In the genomic region with DNA sequence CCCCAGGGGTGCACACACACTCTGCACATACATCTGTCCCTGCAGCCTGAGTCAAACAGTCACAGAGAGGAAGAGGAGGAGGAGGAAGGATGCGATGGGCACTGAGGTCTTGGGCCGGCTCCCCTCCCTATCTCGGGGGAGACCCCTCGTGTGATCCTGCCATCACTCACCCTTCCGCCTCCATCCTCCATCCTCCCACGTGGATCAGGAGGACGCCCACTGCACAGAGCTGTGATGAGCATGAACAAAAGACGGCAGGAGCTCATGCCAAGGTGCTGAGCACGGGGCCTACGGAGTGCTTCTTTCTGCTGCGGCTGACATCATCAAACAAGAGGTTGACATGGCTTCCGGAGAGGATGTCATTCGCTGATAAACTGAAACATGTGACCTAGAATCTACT, we compare ENCODE assay signal across 22 cellular contexts.
A peak's percentile ranks its signal among the peaks of the same experiment; 100 is the strongest.
DNase-seq lines count a peak whose midpoint lies in the region; ATAC-seq and TF ChIP-seq lines count a peak whose summit lies in the region.
"Had no signal": no experiment of that assay in that cellular context is flagged by ENCODE, and none has a peak within 500 bp of the region (broad histone marks: within the 10 kb centered on the region; RNA-seq: fewer than 3 reads in every experiment).

No MANE protein-coding gene starts in this region.

- H3K4me2 ChIP-seq in DOHH2 (ENCODE audit: low read length): peak overlapping the region; percentile 58

- no peak for ATAC-seq in memory B cell (ENCODE audit: low read depth)
- ATAC-seq in GM18907 (IDR thresholded peaks at IDR 0.05; ENCODE audit: unreplicated experiment): no peak
- no peak for ATAC-seq in HG03457 (IDR thresholded peaks at IDR 0.05; ENCODE audit: unreplicated experiment)
- ATAC-seq: body of pancreas had no signal

- H3K4me1 ChIP-seq in DOHH2 (ENCODE audit: control insufficient read depth, low read length) (peaks cover 39% of the 10 kb centered on the region), spleen (peaks cover 0 to 64% (median 38%) of the 10 kb centered on the region in 6 donors)

- H3K9me3 Mint-ChIP-seq in brain (peaks cover 0 to 1% (median 0%) of the 10 kb centered on the region in 5 experiments), memory B cell (no peaks in the 10 kb centered on the region)
- H3K9me3 Mint-ChIP-seq: activated T-cell treated with anti-CD3 and anti-CD28 coated beads, Interleukin-2, amount 50 U/mL, for 24 hours; nephron had no signal

- H3F3A ChIP-seq in DOHH2 (ENCODE audit: control insufficient read depth, insufficient read depth): peaks cover 5% of the 10 kb centered on the region

- H3K4me1 Mint-ChIP-seq in brain (peaks cover 97% of the 10 kb centered on the region), memory B cell (peaks cover 24% of the 10 kb centered on the region)

- H3K27ac Mint-ChIP-seq in brain: peak overlapping the region; percentile 68 to 97 (median 87)
- no peak overlapping the region for H3K27ac Mint-ChIP-seq in memory B cell
- H3K27ac Mint-ChIP-seq: activated T-cell treated with anti-CD3 and anti-CD28 coated beads, Interleukin-2, amount 50 U/mL, for 24 hours had no signal

- TF ChIP-seq CTCF in DOHH2 (IDR thresholded peaks at IDR 0.05; ENCODE audit: low read depth, low read length, poor library complexity, severe bottlenecking) (no peak), brain (conservative IDR thresholded peaks at IDR 0.05) (no peak), spleen (IDR thresholded peaks at IDR 0.05 in 8 of 11, conservative IDR thresholded peaks at IDR 0.05 in 3 of 11) (no peak)

- 63 to 73% (median 66%) methylated on average over 13 of the region's 13 CpGs for WGBS in spleen, 5 donors

- H3K4me3 Mint-ChIP-seq in brain (peak overlapping the region in 2 of 5 experiments; percentile 5 to 34), memory B cell (peak overlapping the region; percentile 1)
- H3K4me3 Mint-ChIP-seq: activated T-cell treated with anti-CD3 and anti-CD28 coated beads, Interleukin-2, amount 50 U/mL, for 24 hours had no signal

- TF ChIP-seq POLR2A in spleen (IDR thresholded peaks at IDR 0.05): no peak

- H3K36me3 Mint-ChIP-seq in brain (peaks cover 14% of the 10 kb centered on the region), memory B cell (peaks cover 1% of the 10 kb centered on the region)

- H3K4me3 ChIP-seq in DOHH2 (ENCODE audit: low read length) (peak overlapping the region; percentile 37), spleen (no peak overlapping the region)
- H3K4me3 ChIP-seq: body of pancreas, SJCRH30, testis had no signal

- H3K79me2 ChIP-seq in DOHH2 (ENCODE audit: control insufficient read depth, low read length): no peaks in the 10 kb centered on the region

- DNase-seq in memory B cell (ENCODE audit: low spot score in 2 of 2) (no peak), spleen (peak; percentile 63), NCI-H82 treated with DMSO at 0.1 percent for 48 hours (lab: John Stamatoyannopoulos, UW; ENCODE audit: unreplicated experiment) (no peak), NCI-H1417 (lab: John Stamatoyannopoulos, UW) (no peak)
- DNase-seq: activated CD4-positive, alpha-beta T cell treated with anti-CD3 and anti-CD28 coated beads for 4 hours; activated gamma-delta T cell treated with Interleukin-2 at 50 U/mL for 16 hours; activated T-cell treated with anti-CD3 and anti-CD28 coated beads, Interleukin-2, amount 50 U/mL, for 24 hours; body of pancreas; effector memory CD4-positive, alpha-beta T cell; foreskin melanocyte; NCI-H1436; NCI-H2107; NCI-H446 treated with DMSO at 0.1 percent for 48 hours; stimulated activated CD4-positive, alpha-beta T cell treated with anti-CD3 and anti-CD28 coated beads, Interleukin-1b, Interleukin-23, amount 100 ng/mL, for 48 hours; T-helper 1 cell; testis had no signal

- H4K20me1 ChIP-seq in DOHH2 (ENCODE audit: control insufficient read depth, insufficient read depth, low read depth, low read length): no peaks in the 10 kb centered on the region

- H3K27ac ChIP-seq in DOHH2 (ENCODE audit: low read depth, low read length): peak overlapping the region; percentile 74
- H3K27ac ChIP-seq in spleen: peak overlapping the region in 4 of 8 donors; percentile 36 to 60 (median 51)
- H3K27ac ChIP-seq: body of pancreas, SJCRH30, testis had no signal

- intact Hi-C loops in spleen (cut with DNase I; ENCODE audit: low total_unique reads): no loop called here

- no peaks in the 10 kb centered on the region for H3K9me2 ChIP-seq in DOHH2 (replicated peaks; ENCODE audit: control insufficient read depth, low read length)

- no peaks in the 10 kb centered on the region for H3K36me3 ChIP-seq in DOHH2 (ENCODE audit: control insufficient read depth, low read length)
- no peaks in the 10 kb centered on the region for H3K36me3 ChIP-seq in spleen
- H3K36me3 ChIP-seq: SJCRH30 had no signal

- H3K27me3 Mint-ChIP-seq in brain (no peaks in the 10 kb centered on the region), memory B cell (peaks cover 39% of the 10 kb centered on the region)

- no peaks in the 10 kb centered on the region for H3K9me3 ChIP-seq in DOHH2 (ENCODE audit: control insufficient read depth, insufficient read depth, low read length)
- no peaks in the 10 kb centered on the region for H3K9me3 ChIP-seq in spleen
- H3K9me3 ChIP-seq: body of pancreas, SJCRH30, testis had no signal

- H3K27me3 ChIP-seq in DOHH2 (ENCODE audit: control insufficient read depth, low read length) (no peaks in the 10 kb centered on the region), spleen (replicated peaks in 1 of 7) (peaks cover 0 to 82% (median 0%) of the 10 kb centered on the region in 7 donors)
- H3K27me3 ChIP-seq: body of pancreas, SJCRH30, testis had no signal
